ENCODE assay signal across 8 cellular contexts in the genomic region with DNA sequence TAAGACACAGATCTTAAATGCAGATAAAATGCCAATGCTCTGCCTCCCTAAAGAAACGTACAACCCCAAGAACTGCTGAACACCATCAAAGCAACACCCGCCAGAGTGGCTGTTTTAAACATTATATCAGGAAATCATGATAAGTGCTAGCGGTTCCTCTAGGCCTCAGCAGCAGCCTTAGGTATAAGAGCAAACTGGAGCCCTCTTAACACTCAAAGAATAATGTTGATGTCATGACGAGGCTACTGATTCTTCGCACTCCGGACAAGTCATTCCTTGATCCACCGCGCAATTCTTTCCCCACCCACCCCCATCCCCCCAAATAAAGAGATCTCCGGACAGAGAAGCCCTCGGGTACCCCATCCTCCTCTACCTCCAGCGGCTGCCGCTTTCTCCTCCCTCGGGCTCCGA. TPM values are rescaled to one million over a fixed set of nuclear protein-coding genes. Genes with fewer than 3 reads are reported as not detected.
DNase-seq lines count a peak whose midpoint lies in the region; ATAC-seq and TF ChIP-seq lines count a peak whose summit lies in the region.

No MANE protein-coding gene starts in this region.

- H3K36me3 ChIP-seq in ACC112 (ENCODE audit: insufficient read depth, low read length) (no peaks in the 10 kb centered on the region), neuron (ENCODE audit: insufficient read depth, low read length) (no peaks in the 10 kb centered on the region)

- H3K79me2 ChIP-seq in ACC112 (ENCODE audit: control insufficient read depth, insufficient read depth, low read length, unreplicated experiment): peaks cover 70% of the 10 kb centered on the region

- peaks cover 5% of the 10 kb centered on the region for H3K4me1 ChIP-seq in ACC112 (ENCODE audit: control insufficient read depth, insufficient read depth, low read length, unreplicated experiment)
- peaks cover 19% of the 10 kb centered on the region for H3K4me1 ChIP-seq in neuron (ENCODE audit: insufficient read depth, low read length)

- H3K9me3 ChIP-seq in neuron (ENCODE audit: low read length): no peaks in the 10 kb centered on the region

- no peaks in the 10 kb centered on the region for H3K27me3 Mint-ChIP-seq in T-cell

- peak in 9 of 34 experiments; percentile 0 to 23 (median 11) for DNase-seq in T-cell
- DNase-seq in epithelial cell of prostate (ENCODE audit: low read depth, low spot score): no peak
- no peak for DNase-seq in retina

- ATAC-seq in T-cell (replicated peaks in 1 of 4) (no peak), GM18858 (IDR thresholded peaks at IDR 0.05; ENCODE audit: unreplicated experiment) (no peak), HG03159 (IDR thresholded peaks at IDR 0.05; ENCODE audit: unreplicated experiment) (no peak)

- no peak for TF ChIP-seq CTCF in GM12875 (IDR thresholded peaks at IDR 0.05; ENCODE audit: borderline replicate concordance, insufficient read depth, low read depth, low read length)

- H3K36me3 Mint-ChIP-seq in T-cell: no peaks in the 10 kb centered on the region

- POLR2A ChIA-PET in T-cell (lab: Charles Lee): interaction anchor here in 1 of 2 donors (0.7 to 2.8 kb wide), 3 partner anchors 25 to 245 kb away, joined by 3 to 28 read pairs (median 20); partner anchors contain the start of genes COPS4 and THAP9

- H2AFZ ChIP-seq in ACC112 (ENCODE audit: low read length, unreplicated experiment) (peak overlapping the region; percentile 94), neuron (ENCODE audit: low read depth, low read length) (peak overlapping the region; percentile 51)

- H3K4me3 Mint-ChIP-seq in T-cell: peak overlapping the region; percentile 96 to 99 (median 98)

- H3K27ac Mint-ChIP-seq in T-cell: peak overlapping the region; percentile 96

- H3K27ac ChIP-seq in ACC112 (ENCODE audit: low read depth, low read length): peak overlapping the region; percentile 92
- peak overlapping the region; percentile 74 for H3K27ac ChIP-seq in epithelial cell of prostate

- CTCF ChIA-PET in T-cell (lab: Charles Lee): interaction anchor here (0.6 to 2.6 kb wide), 6 partner anchors 25 to 607 kb away, joined by 3 to 29 read pairs (median 7); partner anchors contain the start of genes COPS4 (in 2 of the 2), COQ2 (in 1 of the 2) and THAP9 (in 1 of the 2)

- no peaks in the 10 kb centered on the region for H3K27me3 ChIP-seq in ACC112 (ENCODE audit: insufficient read depth, low read length)
- no peaks in the 10 kb centered on the region for H3K27me3 ChIP-seq in neuron (ENCODE audit: insufficient read depth, low read length)

- H3K9me3 Mint-ChIP-seq in T-cell: no peaks in the 10 kb centered on the region

- H3K4me1 Mint-ChIP-seq in T-cell: peaks cover 55 to 73% (median 66%) of the 10 kb centered on the region in 3 donors

- H3K4me3 ChIP-seq in ACC112 (ENCODE audit: low read depth, low read length): peak overlapping the region; percentile 89
- H3K4me3 ChIP-seq in GM12875 (ENCODE audit: low read depth, low read length): peak overlapping the region; percentile 79
- H3K4me3 ChIP-seq in neuron (ENCODE audit: low read length): peak overlapping the region; percentile 96

RNA-seq across cellular contexts. Expression of gene LIN54, which starts 0.5 kb away (rescaled TPM):
- 10 to 100 TPM; 15.1 to 17.9 (median 16.8) TPM for total RNA-seq in T-cell

RNA-seq across cellular contexts. Expression of gene COPS4, which starts 24.9 kb away (rescaled TPM):
- total RNA-seq in T-cell: 10 to 100 TPM; 19.9 to 28.3 (median 22.2) TPM
